Comparison of ENCODE assay signal across 8 cellular contexts in the genomic region with DNA sequence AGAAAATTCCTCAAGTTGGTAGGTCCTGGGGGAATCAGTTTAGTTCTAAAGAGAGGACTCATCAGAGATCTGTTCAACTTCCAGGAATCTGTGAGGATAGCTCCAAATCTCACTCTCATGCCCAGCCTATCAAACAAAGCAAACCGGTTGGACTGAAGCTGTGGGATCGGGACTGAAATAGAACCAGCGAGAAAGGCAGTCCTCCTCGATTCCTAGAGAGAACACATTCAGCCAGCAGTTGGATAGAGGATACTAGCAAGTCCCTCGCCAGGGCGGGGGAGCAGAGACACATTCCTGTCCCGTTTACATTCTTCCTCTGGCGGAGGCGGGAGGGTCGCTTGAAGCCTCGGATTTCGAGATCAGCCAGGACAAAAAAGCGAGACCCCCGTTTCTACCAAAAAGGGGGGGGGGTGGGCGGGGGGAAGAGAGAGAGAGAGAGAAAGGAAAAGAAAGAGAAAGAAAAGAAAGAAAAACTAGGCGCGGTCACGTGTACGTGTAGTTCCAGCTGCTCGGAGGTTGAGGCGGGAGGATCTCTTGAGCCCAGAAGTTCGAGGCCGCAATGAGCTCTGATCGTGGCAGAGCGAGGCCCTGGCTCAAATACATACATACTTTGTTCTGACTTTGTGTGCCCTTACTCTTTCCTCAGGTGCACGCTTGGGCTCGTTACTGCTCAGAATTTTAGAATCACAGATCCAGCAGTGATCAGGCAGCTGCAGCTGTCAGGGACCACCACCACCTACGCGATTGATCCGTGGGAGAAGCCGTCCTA. TPM values are rescaled to one million over a fixed set of nuclear protein-coding genes. Genes with fewer than 3 reads are reported as not detected.
DNase-seq lines count a peak whose midpoint lies in the region; ATAC-seq, FAIRE-seq and TF ChIP-seq lines count a peak whose summit lies in the region.

No MANE protein-coding gene starts in this region.

- POLR2A ChIA-PET in activated naive CD8-positive, alpha-beta T cell treated with anti-CD3 and anti-CD28 coated beads, Interleukin-2, amount 10 ng/mL, durations not matched to agents 7 days and 5 days (lab: Charles Lee), result interaction anchor here (1.3 to 1.4 kb wide), 2 partner anchors 10 to 33 kb away, joined by 3 read pairs; no protein-coding TSS in a partner anchor

- H3K4me3 ChIP-seq in GM23248, result peak overlapping the region; percentile 72

- in situ Hi-C loops in GM23248 (cut with MboI), result no loop called here

- peak overlapping the region; percentile 80 for H3K4me3 Mint-ChIP-seq in activated naive CD8-positive, alpha-beta T cell treated with anti-CD3 and anti-CD28 coated beads, Interleukin-2, amount 10 ng/mL, durations not matched to agents 7 days and 5 days
- peak overlapping the region; percentile 88 to 94 (median 90) for H3K4me3 Mint-ChIP-seq in nephron

- H3K27ac ChIP-seq in GM23248, result peak overlapping the region; percentile 68

- H3K27ac Mint-ChIP-seq in activated naive CD8-positive, alpha-beta T cell treated with anti-CD3 and anti-CD28 coated beads, Interleukin-2, amount 10 ng/mL, durations not matched to agents 7 days and 5 days, result no peak overlapping the region
- H3K27ac Mint-ChIP-seq in nephron, result peak overlapping the region; percentile 77 to 96 (median 91)

- no peaks in the 10 kb centered on the region for H3K27me3 ChIP-seq in GM23248 (replicated peaks; ENCODE audit: insufficient read depth)

- H3K9me3 Mint-ChIP-seq in activated naive CD8-positive, alpha-beta T cell treated with anti-CD3 and anti-CD28 coated beads, Interleukin-2, amount 10 ng/mL, durations not matched to agents 7 days and 5 days, result no peaks in the 10 kb centered on the region
- H3K9me3 Mint-ChIP-seq in nephron, result peaks cover 6% of the 10 kb centered on the region

- no peak for TF ChIP-seq CTCF in nephron (IDR thresholded peaks at IDR 0.05; ENCODE audit: unreplicated experiment in 3 of 3)

- H3K27me3 Mint-ChIP-seq in activated naive CD8-positive, alpha-beta T cell treated with anti-CD3 and anti-CD28 coated beads, Interleukin-2, amount 10 ng/mL, durations not matched to agents 7 days and 5 days, result peaks cover 30% of the 10 kb centered on the region
- peaks cover 46% of the 10 kb centered on the region for H3K27me3 Mint-ChIP-seq in nephron (ENCODE audit: low read depth)

- H3K9ac ChIP-seq in GM23248, result peak overlapping the region; percentile 56

- H3F3A ChIP-seq in GM23248 (ENCODE audit: insufficient read depth), result peaks cover 31% of the 10 kb centered on the region

- no peaks in the 10 kb centered on the region for H3K9me3 ChIP-seq in GM23248 (ENCODE audit: low read depth)

- H4K20me1 ChIP-seq in GM23248 (ENCODE audit: insufficient read depth), result no peaks in the 10 kb centered on the region

- no peaks in the 10 kb centered on the region for H3K79me2 ChIP-seq in GM23248 (ENCODE audit: insufficient read depth)

- H3K36me3 ChIP-seq in GM23248 (ENCODE audit: low read depth), result no peaks in the 10 kb centered on the region

- peaks cover 36% of the 10 kb centered on the region for H3K4me1 Mint-ChIP-seq in activated naive CD8-positive, alpha-beta T cell treated with anti-CD3 and anti-CD28 coated beads, Interleukin-2, amount 10 ng/mL, durations not matched to agents 7 days and 5 days
- H3K4me1 Mint-ChIP-seq in nephron, result peaks cover 21% of the 10 kb centered on the region

- FAIRE-seq in A204.1 (lab: Jason Lieb, UNC), result peak; percentile 93

- 13 to 15% methylated on average over 24 to 31 of the region's 31 CpGs for WGBS in GM23248 (ENCODE audit: low coverage in 1 of 2, low lambda C conversion rate in 2 of 2, missing lambda C conversion rate in 2 of 2), 2 experiments

- DNase-seq in GM23248, result peak; percentile 98
- peak; percentile 93 for DNase-seq in NCI-H460 (ENCODE audit: extremely low read depth, low read depth)
- DNase-seq in activated naive CD8-positive, alpha-beta T cell treated with anti-CD3 and anti-CD28 coated beads, Interleukin-2, amount 10 ng/mL, durations not matched to agents 7 days and 5 days, result no peak
- DNase-seq in globus pallidus (ENCODE audit: low spot score), result peak; percentile 88

- peak overlapping the region; percentile 83 for H3K4me2 ChIP-seq in GM23248 (ENCODE audit: unreplicated experiment)

- no peak for ATAC-seq in activated naive CD8-positive, alpha-beta T cell treated with anti-CD3 and anti-CD28 coated beads, Interleukin-2, amount 10 ng/mL, durations not matched to agents 7 days and 5 days (ENCODE audit: low read depth)
- no peak for ATAC-seq in GM21717 (IDR thresholded peaks at IDR 0.05; ENCODE audit: unreplicated experiment)
- no peak for ATAC-seq in HG03520 (IDR thresholded peaks at IDR 0.05; ENCODE audit: unreplicated experiment)

- peaks cover 3% of the 10 kb centered on the region for H3K36me3 Mint-ChIP-seq in activated naive CD8-positive, alpha-beta T cell treated with anti-CD3 and anti-CD28 coated beads, Interleukin-2, amount 10 ng/mL, durations not matched to agents 7 days and 5 days
- H3K36me3 Mint-ChIP-seq in nephron (ENCODE audit: low read depth), result peaks cover 8% of the 10 kb centered on the region

- H2AFZ ChIP-seq in GM23248, result peak overlapping the region; percentile 97

- H3K4me1 ChIP-seq in GM23248 (ENCODE audit: insufficient read depth), result 0 out of 2 replicates have a peak, but pooled peaks cover 15% of the 10 kb centered on the region

- H3K9me2 ChIP-seq in GM23248 (ENCODE audit: insufficient read depth), result no peaks in the 10 kb centered on the region

RNA-seq across cellular contexts. Expression of gene ZNF311, which starts 19.5 kb away (rescaled TPM):
- 0.54 and 0.76 TPM in 2 replicates for total RNA-seq in GM23248 (2014; rRNA removed; shearing (Covaris generic))
- polyA plus RNA-seq in GM23248 (2016; fragmentation: Nextera tagmentation; extraction: Ambion mirVana), result 0.67 and 0.93 TPM in 2 replicates
- total RNA-seq in NCI-H460 (2014; rRNA removed; shearing (Covaris generic)), result 0.20 and 0.32 TPM in 2 replicates
- polyA plus RNA-seq in NCI-H460 (2014; cell fraction: nucleus; rRNA removed), result 0.22 TPM in 1 of 2 replicates, not detected in the other
- under 1 TPM; 0.45 to 0.47 TPM for total RNA-seq in activated naive CD8-positive, alpha-beta T cell treated with anti-CD3 and anti-CD28 coated beads, Interleukin-2, amount 10 ng/mL, durations not matched to agents 7 days and 5 days

RNA-seq across cellular contexts. Expression of gene OR2W1, which starts 59.4 kb away (rescaled TPM):
- total RNA-seq in GM23248 (2014; rRNA removed; shearing (Covaris generic)), result not detected in 2 replicates
- not detected in 2 replicates for polyA plus RNA-seq in GM23248 (2016; fragmentation: Nextera tagmentation; extraction: Ambion mirVana)
- total RNA-seq in NCI-H460 (2014; rRNA removed; shearing (Covaris generic)), result not detected in 2 replicates
- not detected in 2 replicates for polyA plus RNA-seq in NCI-H460 (2014; cell fraction: nucleus; rRNA removed)
- total RNA-seq in activated naive CD8-positive, alpha-beta T cell treated with anti-CD3 and anti-CD28 coated beads, Interleukin-2, amount 10 ng/mL, durations not matched to agents 7 days and 5 days, result not detected
